In genomic region chr20:24738981-24739633, GRCh38 we compare ENCODE assay signal across 12 cellular contexts.
DNase-seq lines count a peak whose midpoint lies in the region; ATAC-seq and TF ChIP-seq lines count a peak whose summit lies in the region.
"Had no signal": no experiment of that assay in that cellular context is flagged by ENCODE, and none has a peak within 500 bp of the region (broad histone marks: within the 10 kb centered on the region; RNA-seq: fewer than 3 reads in every experiment).

No MANE protein-coding gene starts in this region.

- intact Hi-C loops in activated T-helper 2 cell treated with anti-CD3 and anti-CD28 coated beads, Interferon-gamma antibody, Interleukin-2, Interleukin-4, amounts not matched to agents 10 μg/mL and 5 μg/mL and 100 μg/mL, durations not matched to agents 14 hours and 24 hours and 36 hours (cut with micrococcal nuclease), result no loop called here

- no peaks in the 10 kb centered on the region for H3K36me3 ChIP-seq in brain microvascular endothelial cell (replicated peaks)
- H3K36me3 ChIP-seq: stomach had no signal

- H3K36me3 Mint-ChIP-seq in stimulated activated naive CD8-positive, alpha-beta T cell treated with anti-CD3 and anti-CD28 coated beads, Interleukin-15, Interleukin-2, amounts not matched to agents 100 ng/mL and 50 ng/mL, for 24 hours (ENCODE audit: low read depth), result no peaks in the 10 kb centered on the region
- H3K36me3 Mint-ChIP-seq in activated T-helper 2 cell treated with anti-CD3 and anti-CD28 coated beads, Interferon-gamma antibody, Interleukin-2, Interleukin-4, amounts not matched to agents 10 μg/mL and 5 μg/mL and 100 μg/mL, durations not matched to agents 14 hours and 24 hours and 36 hours (ENCODE audit: low read depth), result no peaks in the 10 kb centered on the region

- in situ Hi-C loops in brain microvascular endothelial cell (cut with HindIII; ENCODE audit: low pct_ligation_motif_present, low sequenced_read_pairs), result no loop called here

- no peaks in the 10 kb centered on the region for H3K27me3 ChIP-seq in brain microvascular endothelial cell (replicated peaks)
- H3K27me3 ChIP-seq: stomach had no signal

- TF ChIP-seq CTCF in brain microvascular endothelial cell (IDR thresholded peaks at IDR 0.05; ENCODE audit: low read depth, low read length, missing control alignments), result no peak

- no peak overlapping the region for H3K27ac ChIP-seq in brain microvascular endothelial cell
- H3K27ac ChIP-seq: stomach, VCaP had no signal

- DNase-seq in stimulated activated naive CD8-positive, alpha-beta T cell treated with anti-CD3 and anti-CD28 coated beads, Interleukin-15, Interleukin-2, amounts not matched to agents 100 U/mL and 50 U/mL, for 24 hours, result no peak
- DNase-seq in activated T-helper 2 cell treated with anti-CD3 and anti-CD28 coated beads, Interferon-gamma antibody, Interleukin-2, Interleukin-4, amounts not matched to agents 10 μg/mL and 5 μg/mL and 100 μg/mL, durations not matched to agents 14 hours and 24 hours and 36 hours (ENCODE audit: low spot score), result no peak
- DNase-seq in NCI-H82 (lab: John Stamatoyannopoulos, UW) (no peak), Ammon's horn (ENCODE audit: low spot score) (no peak), brain microvascular endothelial cell (no peak), superior temporal gyrus (ENCODE audit: extremely low spot score) (no peak)
- DNase-seq: amniotic stem cell, nephron progenitor cell, stomach had no signal

- ATAC-seq in stimulated activated naive CD8-positive, alpha-beta T cell treated with anti-CD3 and anti-CD28 coated beads, Interleukin-15, Interleukin-2, amounts not matched to agents 100 U/mL and 50 U/mL, for 24 hours, result no peak
- ATAC-seq in HG02623 (IDR thresholded peaks at IDR 0.05; ENCODE audit: unreplicated experiment), result peak; percentile 66

- H3K9me3 Mint-ChIP-seq in stimulated activated naive CD8-positive, alpha-beta T cell treated with anti-CD3 and anti-CD28 coated beads, Interleukin-15, Interleukin-2, amounts not matched to agents 100 ng/mL and 50 ng/mL, for 24 hours, result no peaks in the 10 kb centered on the region
- no peaks in the 10 kb centered on the region for H3K9me3 Mint-ChIP-seq in activated T-helper 2 cell treated with anti-CD3 and anti-CD28 coated beads, Interferon-gamma antibody, Interleukin-2, Interleukin-4, amounts not matched to agents 10 μg/mL and 5 μg/mL and 100 μg/mL, durations not matched to agents 14 hours and 24 hours and 36 hours
- H3K9me3 Mint-ChIP-seq: nephron progenitor cell had no signal

- H3K4me1 Mint-ChIP-seq in stimulated activated naive CD8-positive, alpha-beta T cell treated with anti-CD3 and anti-CD28 coated beads, Interleukin-15, Interleukin-2, amounts not matched to agents 100 ng/mL and 50 ng/mL, for 24 hours (ENCODE audit: low read depth), result peaks cover 13% of the 10 kb centered on the region
- H3K4me1 Mint-ChIP-seq in activated T-helper 2 cell treated with anti-CD3 and anti-CD28 coated beads, Interferon-gamma antibody, Interleukin-2, Interleukin-4, amounts not matched to agents 10 μg/mL and 5 μg/mL and 100 μg/mL, durations not matched to agents 14 hours and 24 hours and 36 hours (ENCODE audit: low read depth), result peaks cover 20% of the 10 kb centered on the region

- no peaks in the 10 kb centered on the region for H3K27me3 Mint-ChIP-seq in stimulated activated naive CD8-positive, alpha-beta T cell treated with anti-CD3 and anti-CD28 coated beads, Interleukin-15, Interleukin-2, amounts not matched to agents 100 ng/mL and 50 ng/mL, for 24 hours
- no peaks in the 10 kb centered on the region for H3K27me3 Mint-ChIP-seq in activated T-helper 2 cell treated with anti-CD3 and anti-CD28 coated beads, Interferon-gamma antibody, Interleukin-2, Interleukin-4, amounts not matched to agents 10 μg/mL and 5 μg/mL and 100 μg/mL, durations not matched to agents 14 hours and 24 hours and 36 hours (ENCODE audit: low read depth)

- H3K4me3 ChIP-seq in brain microvascular endothelial cell (ENCODE audit: low read depth, low read length), result no peak overlapping the region
- H3K4me3 ChIP-seq: stomach had no signal

- H3K27ac Mint-ChIP-seq in stimulated activated naive CD8-positive, alpha-beta T cell treated with anti-CD3 and anti-CD28 coated beads, Interleukin-15, Interleukin-2, amounts not matched to agents 100 ng/mL and 50 ng/mL, for 24 hours, result peak overlapping the region; percentile 38
- peak overlapping the region; percentile 78 for H3K27ac Mint-ChIP-seq in activated T-helper 2 cell treated with anti-CD3 and anti-CD28 coated beads, Interferon-gamma antibody, Interleukin-2, Interleukin-4, amounts not matched to agents 10 μg/mL and 5 μg/mL and 100 μg/mL, durations not matched to agents 14 hours and 24 hours and 36 hours
- H3K27ac Mint-ChIP-seq: nephron progenitor cell had no signal

- H3K4me3 Mint-ChIP-seq in stimulated activated naive CD8-positive, alpha-beta T cell treated with anti-CD3 and anti-CD28 coated beads, Interleukin-15, Interleukin-2, amounts not matched to agents 100 ng/mL and 50 ng/mL, for 24 hours, result peak overlapping the region; percentile 10
- peak overlapping the region; percentile 68 for H3K4me3 Mint-ChIP-seq in activated T-helper 2 cell treated with anti-CD3 and anti-CD28 coated beads, Interferon-gamma antibody, Interleukin-2, Interleukin-4, amounts not matched to agents 10 μg/mL and 5 μg/mL and 100 μg/mL, durations not matched to agents 14 hours and 24 hours and 36 hours (ENCODE audit: low read depth)
- H3K4me3 Mint-ChIP-seq: nephron progenitor cell had no signal
